2 cellular contexts compared by ENCODE assay signal in the genomic region with DNA sequence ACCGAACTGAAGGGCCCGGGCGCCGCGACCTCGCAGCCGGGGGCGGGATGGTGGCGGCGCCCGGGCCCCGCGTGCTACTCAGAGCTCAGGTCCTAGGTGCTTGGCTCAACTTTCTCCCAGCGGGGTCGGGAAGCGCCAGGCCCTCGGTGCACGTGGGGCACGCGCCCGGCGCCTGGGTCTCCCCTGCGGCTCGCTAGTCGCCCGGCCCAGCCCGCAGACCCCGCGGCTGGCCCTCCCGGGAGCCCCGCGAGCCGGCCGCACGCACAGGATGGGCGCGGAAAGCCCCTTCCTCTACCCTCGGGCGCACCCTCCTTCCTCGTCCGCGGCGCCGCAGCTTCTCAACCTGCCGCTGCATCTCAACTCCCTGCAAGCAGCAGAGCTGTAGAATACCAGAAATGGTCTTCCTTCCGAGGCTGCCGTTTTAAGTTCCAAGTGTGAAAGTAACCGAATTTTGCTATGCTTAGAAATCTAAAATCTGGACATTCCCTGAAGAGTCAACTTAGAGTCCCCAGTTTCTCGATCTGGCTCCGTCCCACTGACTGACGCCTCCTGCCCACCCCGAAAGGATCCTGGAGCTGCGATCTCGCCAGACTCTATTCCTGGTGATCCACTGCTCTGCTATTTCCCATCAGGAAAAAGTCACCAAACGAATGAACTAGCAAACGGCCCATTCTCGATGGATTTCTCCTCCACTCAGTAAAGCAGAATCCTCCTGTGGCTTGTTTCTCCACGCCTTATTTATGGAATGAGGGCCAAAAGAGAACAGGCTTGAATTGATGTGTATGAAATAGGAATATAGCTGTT.
TF ChIP-seq lines count a peak whose summit lies in the region.

No MANE protein-coding gene starts in this region.

TF ChIP-seq in WTC11, 78 proteins besides CTCF, POLR2A, EP300 and RAD21 (continues in another document):
- TF ChIP-seq, protein P1, sequence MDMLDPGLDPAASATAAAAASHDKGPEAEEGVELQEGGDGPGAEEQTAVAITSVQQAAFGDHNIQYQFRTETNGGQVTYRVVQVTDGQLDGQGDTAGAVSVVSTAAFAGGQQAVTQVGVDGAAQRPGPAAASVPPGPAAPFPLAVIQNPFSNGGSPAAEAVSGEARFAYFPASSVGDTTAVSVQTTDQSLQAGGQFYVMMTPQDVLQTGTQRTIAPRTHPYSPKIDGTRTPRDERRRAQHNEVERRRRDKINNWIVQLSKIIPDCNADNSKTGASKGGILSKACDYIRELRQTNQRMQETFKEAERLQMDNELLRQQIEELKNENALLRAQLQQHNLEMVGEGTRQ (CRISPR knock-in tag; IDR thresholded peaks at IDR 0.05): no peak
- TF ChIP-seq FOXJ3 (CRISPR knock-in tag; IDR thresholded peaks at IDR 0.05; ENCODE audit: borderline replicate concordance) (no peak), NFATC4 (CRISPR knock-in tag; IDR thresholded peaks at IDR 0.05) (0 out of 2 replicates have a peak, but pooled peaks have one; percentile 22), CREB1 (CRISPR knock-in tag; IDR thresholded peaks at IDR 0.05) (no peak), TCF7 (CRISPR knock-in tag; IDR thresholded peaks at IDR 0.05; ENCODE audit: low read depth) (no peak), MXD4 (CRISPR knock-in tag; IDR thresholded peaks at IDR 0.05; ENCODE audit: borderline replicate concordance) (no peak), CREM (CRISPR knock-in tag; IDR thresholded peaks at IDR 0.05) (0 out of 2 replicates have a peak, but pooled peaks have one; percentile 34), MYBL2 (CRISPR knock-in tag; IDR thresholded peaks at IDR 0.05) (no peak), NR3C1 (CRISPR knock-in tag; conservative IDR thresholded peaks at IDR 0.05; ENCODE audit: low read depth) (no peak), FOXP1 (CRISPR knock-in tag; IDR thresholded peaks at IDR 0.05; ENCODE audit: borderline replicate concordance) (0 out of 2 replicates have a peak, but pooled peaks have one; percentile 26), ZNF317 (CRISPR knock-in tag; IDR thresholded peaks at IDR 0.05; ENCODE audit: borderline replicate concordance, low read depth) (no peak), OVOL2 (CRISPR knock-in tag; IDR thresholded peaks at IDR 0.05; ENCODE audit: borderline replicate concordance) (no peak), ZNF121 (CRISPR knock-in tag; IDR thresholded peaks at IDR 0.05) (0 out of 2 replicates have a peak, but pooled peaks have one; percentile 4), SOX15 (CRISPR knock-in tag; IDR thresholded peaks at IDR 0.05) (no peak), SP1 (CRISPR knock-in tag; conservative IDR thresholded peaks at IDR 0.05) (no peak)
- TF ChIP-seq, protein P2, sequence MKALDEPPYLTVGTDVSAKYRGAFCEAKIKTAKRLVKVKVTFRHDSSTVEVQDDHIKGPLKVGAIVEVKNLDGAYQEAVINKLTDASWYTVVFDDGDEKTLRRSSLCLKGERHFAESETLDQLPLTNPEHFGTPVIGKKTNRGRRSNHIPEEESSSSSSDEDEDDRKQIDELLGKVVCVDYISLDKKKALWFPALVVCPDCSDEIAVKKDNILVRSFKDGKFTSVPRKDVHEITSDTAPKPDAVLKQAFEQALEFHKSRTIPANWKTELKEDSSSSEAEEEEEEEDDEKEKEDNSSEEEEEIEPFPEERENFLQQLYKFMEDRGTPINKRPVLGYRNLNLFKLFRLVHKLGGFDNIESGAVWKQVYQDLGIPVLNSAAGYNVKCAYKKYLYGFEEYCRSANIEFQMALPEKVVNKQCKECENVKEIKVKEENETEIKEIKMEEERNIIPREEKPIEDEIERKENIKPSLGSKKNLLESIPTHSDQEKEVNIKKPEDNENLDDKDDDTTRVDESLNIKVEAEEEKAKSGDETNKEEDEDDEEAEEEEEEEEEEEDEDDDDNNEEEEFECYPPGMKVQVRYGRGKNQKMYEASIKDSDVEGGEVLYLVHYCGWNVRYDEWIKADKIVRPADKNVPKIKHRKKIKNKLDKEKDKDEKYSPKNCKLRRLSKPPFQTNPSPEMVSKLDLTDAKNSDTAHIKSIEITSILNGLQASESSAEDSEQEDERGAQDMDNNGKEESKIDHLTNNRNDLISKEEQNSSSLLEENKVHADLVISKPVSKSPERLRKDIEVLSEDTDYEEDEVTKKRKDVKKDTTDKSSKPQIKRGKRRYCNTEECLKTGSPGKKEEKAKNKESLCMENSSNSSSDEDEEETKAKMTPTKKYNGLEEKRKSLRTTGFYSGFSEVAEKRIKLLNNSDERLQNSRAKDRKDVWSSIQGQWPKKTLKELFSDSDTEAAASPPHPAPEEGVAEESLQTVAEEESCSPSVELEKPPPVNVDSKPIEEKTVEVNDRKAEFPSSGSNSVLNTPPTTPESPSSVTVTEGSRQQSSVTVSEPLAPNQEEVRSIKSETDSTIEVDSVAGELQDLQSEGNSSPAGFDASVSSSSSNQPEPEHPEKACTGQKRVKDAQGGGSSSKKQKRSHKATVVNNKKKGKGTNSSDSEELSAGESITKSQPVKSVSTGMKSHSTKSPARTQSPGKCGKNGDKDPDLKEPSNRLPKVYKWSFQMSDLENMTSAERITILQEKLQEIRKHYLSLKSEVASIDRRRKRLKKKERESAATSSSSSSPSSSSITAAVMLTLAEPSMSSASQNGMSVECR (CRISPR knock-in tag; IDR thresholded peaks at IDR 0.05; ENCODE audit: borderline replicate concordance): no peak
- TF ChIP-seq, protein P3, sequence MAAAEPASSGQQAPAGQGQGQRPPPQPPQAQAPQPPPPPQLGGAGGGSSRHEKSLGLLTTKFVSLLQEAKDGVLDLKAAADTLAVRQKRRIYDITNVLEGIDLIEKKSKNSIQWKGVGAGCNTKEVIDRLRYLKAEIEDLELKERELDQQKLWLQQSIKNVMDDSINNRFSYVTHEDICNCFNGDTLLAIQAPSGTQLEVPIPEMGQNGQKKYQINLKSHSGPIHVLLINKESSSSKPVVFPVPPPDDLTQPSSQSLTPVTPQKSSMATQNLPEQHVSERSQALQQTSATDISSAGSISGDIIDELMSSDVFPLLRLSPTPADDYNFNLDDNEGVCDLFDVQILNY (CRISPR knock-in tag; IDR thresholded peaks at IDR 0.05): 0 out of 2 replicates have a peak, but pooled peaks have one; percentile 21
- TF ChIP-seq, protein P4, sequence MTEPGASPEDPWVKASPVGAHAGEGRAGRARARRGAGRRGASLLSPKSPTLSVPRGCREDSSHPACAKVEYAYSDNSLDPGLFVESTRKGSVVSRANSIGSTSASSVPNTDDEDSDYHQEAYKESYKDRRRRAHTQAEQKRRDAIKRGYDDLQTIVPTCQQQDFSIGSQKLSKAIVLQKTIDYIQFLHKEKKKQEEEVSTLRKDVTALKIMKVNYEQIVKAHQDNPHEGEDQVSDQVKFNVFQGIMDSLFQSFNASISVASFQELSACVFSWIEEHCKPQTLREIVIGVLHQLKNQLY (CRISPR knock-in tag; IDR thresholded peaks at IDR 0.05): no peak

TF ChIP-seq in endothelial cell of umbilical vein, 7 proteins besides CTCF, POLR2A, EP300 and RAD21 (continued from another document):
- TF ChIP-seq GATA2 (IDR thresholded peaks at IDR 0.05; ENCODE audit: insufficient read depth, insufficient read length, low read depth, low read length) (no peak), POLR2AphosphoS5 (IDR thresholded peaks at IDR 0.05; ENCODE audit: insufficient read depth, low read depth, low read length) (peak; percentile 2)
